In genomic region chr3:10299175-10299574, GRCh38 we compare ENCODE assay signal across 1 cellular context.
TF ChIP-seq lines count a peak whose summit lies in the region.

No MANE protein-coding gene starts in this region.

TF ChIP-seq in IMR-90, 13 proteins besides CTCF, POLR2A, EP300 and RAD21:
- TF ChIP-seq FOS (IDR thresholded peaks at IDR 0.05; ENCODE audit: low read depth, low read length) (no peak), RCOR1 (IDR thresholded peaks at IDR 0.05; ENCODE audit: insufficient replicate concordance, low read length) (no peak), RFX5 (IDR thresholded peaks at IDR 0.05; ENCODE audit: low read depth, low read length) (no peak), MAFK (IDR thresholded peaks at IDR 0.05; ENCODE audit: low read depth, low read length) (no peak), USF2 (IDR thresholded peaks at IDR 0.05; ENCODE audit: low read depth, low read length) (no peak), MAZ (IDR thresholded peaks at IDR 0.05; ENCODE audit: borderline replicate concordance, low read depth, low read length) (no peak), SMC3 (IDR thresholded peaks at IDR 0.05; ENCODE audit: low read depth, low read length) (no peak), ELK1 (IDR thresholded peaks at IDR 0.05; ENCODE audit: borderline replicate concordance, low read depth, low read length) (no peak), NFE2L2 (IDR thresholded peaks at IDR 0.05; ENCODE audit: low read depth, low read length) (no peak), BHLHE40 (IDR thresholded peaks at IDR 0.05; ENCODE audit: low read depth, low read length) (no peak), CEBPB (IDR thresholded peaks at IDR 0.05; ENCODE audit: low read depth, low read length) (no peak), MXI1 (IDR thresholded peaks at IDR 0.05; ENCODE audit: borderline replicate concordance, low read depth, low read length) (no peak), CHD1 (IDR thresholded peaks at IDR 0.05; ENCODE audit: low read depth, low read length) (no peak)
